8 cellular contexts compared by ENCODE assay signal in genomic region chr2:104976603-104977120, GRCh38.
DNase-seq lines count a peak whose midpoint lies in the region; ATAC-seq, FAIRE-seq and TF ChIP-seq lines count a peak whose summit lies in the region.

No MANE protein-coding gene starts in this region.

- TF ChIP-seq CTCF in OCI-LY3 (IDR thresholded peaks at IDR 0.05; ENCODE audit: low read depth, low read length), result peak; percentile 87

- no peaks in the 10 kb centered on the region for H4K20me1 ChIP-seq in OCI-LY3 (ENCODE audit: insufficient read depth, low read length)

- H3K27ac ChIP-seq in OCI-LY3 (ENCODE audit: low read length) (peak overlapping the region; percentile 97), iPS DF 6.9 (ENCODE audit: low read length) (no peak overlapping the region)

- H3K36me3 ChIP-seq in OCI-LY3 (replicated peaks; ENCODE audit: low read depth, low read length) (no peaks in the 10 kb centered on the region), iPS DF 6.9 (ENCODE audit: control insufficient read depth, insufficient read depth, low read length) (no peaks in the 10 kb centered on the region)

- H3K9ac ChIP-seq in OCI-LY3 (ENCODE audit: low read length), result peak overlapping the region; percentile 62

- peak overlapping the region; percentile 75 for H3K4me3 ChIP-seq in OCI-LY3 (ENCODE audit: low read length)
- H3K4me3 ChIP-seq in iPS DF 6.9 (ENCODE audit: low read length), result no peak overlapping the region

- H2AFZ ChIP-seq in OCI-LY3 (ENCODE audit: low read depth, low read length), result peak overlapping the region; percentile 76

- peaks cover 32% of the 10 kb centered on the region for H3K4me1 ChIP-seq in OCI-LY3 (ENCODE audit: low read length)
- no peaks in the 10 kb centered on the region for H3K4me1 ChIP-seq in iPS DF 6.9 (ENCODE audit: control insufficient read depth, insufficient read depth, low read length)

- H3K4me2 ChIP-seq in OCI-LY3 (ENCODE audit: low read length), result peak overlapping the region; percentile 80

- DNase-seq in DMS53 (lab: John Stamatoyannopoulos, UW), result peak; percentile 66
- peak; percentile 33 for DNase-seq in iPS DF 6.9 (ENCODE audit: low read depth, low spot score)
- DNase-seq in NCI-H526 treated with DMSO at 0.1 percent for 48 hours (lab: John Stamatoyannopoulos, UW), result no peak
- no peak for DNase-seq in retina
- DNase-seq in HTR-8/SVneo (ENCODE audit: insufficient read length, low spot score), result no peak

- WGBS in iPS DF 6.9 (ENCODE audit: insufficient coverage, insufficient read length), result no CpG with 5 or more reads among the region's 4 CpGs

- ATAC-seq in GM18909 (IDR thresholded peaks at IDR 0.05; ENCODE audit: poor library complexity, unreplicated experiment) (peak; percentile 97), HG02943 (IDR thresholded peaks at IDR 0.05; ENCODE audit: low read depth, unreplicated experiment) (peak; percentile 97)

- no peaks in the 10 kb centered on the region for H3K79me2 ChIP-seq in OCI-LY3 (ENCODE audit: low read length)

- H3K27me3 ChIP-seq in OCI-LY3 (ENCODE audit: low read depth, low read length), result no peaks in the 10 kb centered on the region
- H3K27me3 ChIP-seq in iPS DF 6.9 (ENCODE audit: control insufficient read depth, insufficient read depth, low read length), result no peaks in the 10 kb centered on the region

- H3K9me3 ChIP-seq in OCI-LY3 (ENCODE audit: insufficient read depth, low read length), result no peaks in the 10 kb centered on the region
- H3K9me3 ChIP-seq in iPS DF 6.9 (ENCODE audit: control insufficient read depth, insufficient read depth, low read length), result no peaks in the 10 kb centered on the region

- no peak for FAIRE-seq in HTR-8/SVneo (lab: Jason Lieb, UNC)

Comparison
In these comparisons a context has a peak if more than half of its experiments do, and no peak if none do; other contexts are left out.
1. DNase-seq: peak in DMS53 (single experiment) and iPS DF 6.9 (single experiment); none in NCI-H526 treated with DMSO at 0.1 percent for 48 hours (single experiment), retina (single experiment) and HTR-8/SVneo (single experiment).